1 cellular context compared by ENCODE assay signal in genomic region chr1:248858096-248858890, GRCh38.
TF ChIP-seq lines count a peak whose summit lies in the region.

No MANE protein-coding gene starts in this region.

TF ChIP-seq in K562, 482 proteins besides CTCF, POLR2A, EP300 and RAD21 (continues in another document):
- no peak for TF ChIP-seq THRB (CRISPR knock-in tag; conservative IDR thresholded peaks at IDR 0.05)
- TF ChIP-seq ZNF507 (tag; conservative IDR thresholded peaks at IDR 0.05) = no peak
- TF ChIP-seq KAT7 (CRISPR knock-in tag; IDR thresholded peaks at IDR 0.05; ENCODE audit: borderline replicate concordance) = peak; percentile 22; the same call in 1 of the 2 replicates
- TF ChIP-seq CEBPZ (IDR thresholded peaks at IDR 0.05; ENCODE audit: borderline replicate concordance, low read depth, low read length) = no peak
- TF ChIP-seq SMAD4 (CRISPR knock-in tag; conservative IDR thresholded peaks at IDR 0.05) = peak; percentile 66; the same call in 1 of the 2 replicates
- TF ChIP-seq, protein P1, sequence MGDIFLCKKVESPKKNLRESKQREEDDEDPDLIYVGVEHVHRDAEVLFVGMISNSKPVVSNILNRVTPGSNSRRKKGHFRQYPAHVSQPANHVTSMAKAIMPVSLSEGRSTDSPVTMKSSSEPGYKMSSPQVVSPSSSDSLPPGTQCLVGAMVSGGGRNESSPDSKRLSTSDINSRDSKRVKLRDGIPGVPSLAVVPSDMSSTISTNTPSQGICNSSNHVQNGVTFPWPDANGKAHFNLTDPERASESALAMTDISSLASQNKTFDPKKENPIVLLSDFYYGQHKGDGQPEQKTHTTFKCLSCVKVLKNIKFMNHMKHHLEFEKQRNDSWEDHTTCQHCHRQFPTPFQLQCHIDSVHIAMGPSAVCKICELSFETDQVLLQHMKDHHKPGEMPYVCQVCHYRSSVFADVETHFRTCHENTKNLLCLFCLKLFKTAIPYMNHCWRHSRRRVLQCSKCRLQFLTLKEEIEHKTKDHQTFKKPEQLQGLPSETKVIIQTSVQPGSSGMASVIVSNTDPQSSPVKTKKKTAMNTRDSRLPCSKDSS (IDR thresholded peaks at IDR 0.05; ENCODE audit: low read depth, partially characterized antibody) = no peak
- no peak for TF ChIP-seq MCM5 (IDR thresholded peaks at IDR 0.05; ENCODE audit: low read depth)
- no peak for TF ChIP-seq POU5F1 (IDR thresholded peaks at IDR 0.05; ENCODE audit: borderline replicate concordance, low read depth, low read length, partially characterized antibody)
- TF ChIP-seq KHSRP (IDR thresholded peaks at IDR 0.05) = no peak
- no peak for TF ChIP-seq KAT8 (IDR thresholded peaks at IDR 0.05; ENCODE audit: low read depth)
- TF ChIP-seq SMARCA4 (IDR thresholded peaks at IDR 0.05) = 0 out of 2 replicates have a peak, but pooled peaks have one; percentile 28
- TF ChIP-seq, protein P2, sequence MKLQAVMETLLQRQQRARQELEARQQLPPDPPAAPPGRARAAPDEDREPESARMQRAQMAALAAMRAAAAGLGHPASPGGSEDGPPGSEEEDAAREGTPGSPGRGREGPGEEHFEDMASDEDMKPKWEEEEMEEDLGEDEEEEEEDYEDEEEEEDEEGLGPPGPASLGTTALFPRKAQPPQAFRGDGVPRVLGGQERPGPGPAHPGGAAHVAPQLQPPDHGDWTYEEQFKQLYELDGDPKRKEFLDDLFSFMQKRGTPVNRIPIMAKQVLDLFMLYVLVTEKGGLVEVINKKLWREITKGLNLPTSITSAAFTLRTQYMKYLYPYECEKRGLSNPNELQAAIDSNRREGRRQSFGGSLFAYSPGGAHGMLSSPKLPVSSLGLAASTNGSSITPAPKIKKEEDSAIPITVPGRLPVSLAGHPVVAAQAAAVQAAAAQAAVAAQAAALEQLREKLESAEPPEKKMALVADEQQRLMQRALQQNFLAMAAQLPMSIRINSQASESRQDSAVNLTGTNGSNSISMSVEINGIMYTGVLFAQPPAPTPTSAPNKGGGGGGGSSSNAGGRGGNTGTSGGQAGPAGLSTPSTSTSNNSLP (IDR thresholded peaks at IDR 0.05; ENCODE audit: borderline replicate concordance, low read depth, low read length) = no peak
- TF ChIP-seq CC2D1A (IDR thresholded peaks at IDR 0.05) = no peak
- TF ChIP-seq PHF20 (IDR thresholded peaks at IDR 0.05; ENCODE audit: partially characterized antibody) = no peak
- no peak for TF ChIP-seq TCFL5 (CRISPR knock-in tag; conservative IDR thresholded peaks at IDR 0.05)
- TF ChIP-seq JUND (IDR thresholded peaks at IDR 0.05; ENCODE audit: borderline replicate concordance, low read depth, low read length) = peak; percentile 22; the same call in 1 of the 2 replicates
- TF ChIP-seq JUND (tag; IDR thresholded peaks at IDR 0.05; ENCODE audit: borderline replicate concordance, low read depth, low read length) = no peak; the same call in 2 of the 3 replicates
- TF ChIP-seq, protein P3, sequence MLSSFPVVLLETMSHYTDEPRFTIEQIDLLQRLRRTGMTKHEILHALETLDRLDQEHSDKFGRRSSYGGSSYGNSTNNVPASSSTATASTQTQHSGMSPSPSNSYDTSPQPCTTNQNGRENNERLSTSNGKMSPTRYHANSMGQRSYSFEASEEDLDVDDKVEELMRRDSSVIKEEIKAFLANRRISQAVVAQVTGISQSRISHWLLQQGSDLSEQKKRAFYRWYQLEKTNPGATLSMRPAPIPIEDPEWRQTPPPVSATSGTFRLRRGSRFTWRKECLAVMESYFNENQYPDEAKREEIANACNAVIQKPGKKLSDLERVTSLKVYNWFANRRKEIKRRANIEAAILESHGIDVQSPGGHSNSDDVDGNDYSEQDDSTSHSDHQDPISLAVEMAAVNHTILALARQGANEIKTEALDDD (IDR thresholded peaks at IDR 0.05) = 0 out of 2 replicates have a peak, but pooled peaks have one; percentile 13
- TF ChIP-seq TAL1 (IDR thresholded peaks at IDR 0.05) = no peak
- TF ChIP-seq ZZZ3 (IDR thresholded peaks at IDR 0.05) = no peak
- no peak for TF ChIP-seq TAF7 (tag; IDR thresholded peaks at IDR 0.05)
- no peak for TF ChIP-seq ZNF277 (CRISPR knock-in tag; IDR thresholded peaks at IDR 0.05; ENCODE audit: borderline replicate concordance)
- no peak for TF ChIP-seq RERE (CRISPR knock-in tag; IDR thresholded peaks at IDR 0.05; ENCODE audit: borderline replicate concordance)
- TF ChIP-seq, protein P4, sequence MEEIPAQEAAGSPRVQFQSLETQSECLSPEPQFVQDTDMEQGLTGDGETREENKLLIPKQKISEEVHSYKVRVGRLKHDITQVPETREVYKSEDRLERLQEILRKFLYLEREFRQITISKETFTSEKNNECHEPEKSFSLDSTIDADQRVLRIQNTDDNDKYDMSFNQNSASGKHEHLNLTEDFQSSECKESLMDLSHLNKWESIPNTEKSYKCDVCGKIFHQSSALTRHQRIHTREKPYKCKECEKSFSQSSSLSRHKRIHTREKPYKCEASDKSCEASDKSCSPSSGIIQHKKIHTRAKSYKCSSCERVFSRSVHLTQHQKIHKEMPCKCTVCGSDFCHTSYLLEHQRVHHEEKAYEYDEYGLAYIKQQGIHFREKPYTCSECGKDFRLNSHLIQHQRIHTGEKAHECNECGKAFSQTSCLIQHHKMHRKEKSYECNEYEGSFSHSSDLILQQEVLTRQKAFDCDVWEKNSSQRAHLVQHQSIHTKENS (CRISPR knock-in tag; IDR thresholded peaks at IDR 0.05) = no peak
- TF ChIP-seq TAF9B (IDR thresholded peaks at IDR 0.05; ENCODE audit: partially characterized antibody) = no peak
- TF ChIP-seq ZBED1 (IDR thresholded peaks at IDR 0.05) = no peak; the same call in 1 of the 2 replicates
- no peak for TF ChIP-seq SMC3 (conservative IDR thresholded peaks at IDR 0.05; ENCODE audit: insufficient read depth, low read depth, low read length)
- TF ChIP-seq MCM7 (IDR thresholded peaks at IDR 0.05) = no peak
